In genomic region chr17:42241871-42242270, GRCh38 we compare ENCODE assay signal across 20 cellular contexts. TPM values are rescaled to one million over a fixed set of nuclear protein-coding genes. Genes with fewer than 3 reads are reported as not detected.
"Had no signal": no experiment of that assay in that cellular context is flagged by ENCODE, and none has a peak within 500 bp of the region (broad histone marks: within the 10 kb centered on the region; RNA-seq: fewer than 3 reads in every experiment).

No MANE protein-coding gene starts in this region.

- H3K4me1 ChIP-seq: colonic mucosa, uterus had no signal

- DNase-seq: activated CD4-positive, alpha-beta T cell treated with anti-CD3 and anti-CD28 coated beads, Interleukin-2, amount 50 U/mL, for 1 hour; activated CD8-positive, alpha-beta memory T cell treated with anti-CD3 and anti-CD28 coated beads, Interleukin-2, amount 50 U/mL, for 4 hours; activated effector memory CD4-positive, alpha-beta T cell treated with anti-CD3 and anti-CD28 coated beads, Interleukin-2, amount 50 U/mL, for 16 hours; activated T-cell treated with anti-CD3 and anti-CD28 coated beads, Interleukin-2, amount 50 U/mL, for 48 hours; amygdala; caudate nucleus; colonic mucosa; erythroblast; foreskin melanocyte; head of caudate nucleus; lower lobe of right lung; T-helper 1 cell; T1000; uterus had no signal

- ATAC-seq: activated CD4-positive, CD25-positive, alpha-beta regulatory T cell treated with anti-CD3 and anti-CD28 coated beads, Interleukin-2, amount 50 U/mL, for 24 hours; lower lobe of right lung had no signal

- H3K36me3 ChIP-seq: colonic mucosa, lower lobe of right lung, tibial nerve, uterus had no signal

- H3K27me3 ChIP-seq: colonic mucosa, tibial nerve, uterus had no signal

- H3K4me3 ChIP-seq: colonic mucosa, lower lobe of right lung, tibial nerve, uterus had no signal

- H3K9me3 ChIP-seq: colonic mucosa, lower lobe of right lung, tibial nerve, uterus had no signal

- H3K27ac ChIP-seq: colonic mucosa, lower lobe of right lung, tibial nerve, uterus had no signal

RNA-seq across cellular contexts. Expression of gene HCRT, which starts 56.6 kb away (rescaled TPM):
- total RNA-seq: colonic mucosa, lower lobe of right lung, mesenteric fat pad, osteoblast, progenitor cell of endocrine pancreas, tibial nerve had no signal
- polyA plus RNA-seq: keratinocyte had no signal
